14 cellular contexts compared by ENCODE assay signal in the genomic region with DNA sequence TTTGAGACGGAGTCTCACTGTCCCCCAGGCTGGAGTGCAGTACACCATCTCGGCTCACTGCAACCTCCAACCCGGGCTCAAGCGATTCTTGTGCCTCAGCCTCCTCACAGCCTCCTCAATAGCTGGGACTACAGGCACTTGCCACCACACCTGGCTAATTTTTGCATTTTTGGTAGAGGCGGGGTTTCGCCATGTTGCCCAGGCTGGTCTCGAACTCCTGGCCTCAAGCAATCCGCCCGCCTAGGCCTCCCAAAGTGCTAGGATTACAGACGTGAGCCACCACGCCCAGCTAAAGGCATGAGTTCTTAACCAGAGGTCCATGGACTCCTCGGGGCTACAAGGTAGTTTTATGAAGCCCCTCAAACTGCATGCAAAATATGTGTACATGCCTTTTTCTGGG. TPM values are rescaled to one million over a fixed set of nuclear protein-coding genes. Genes with fewer than 3 reads are reported as not detected.
DNase-seq lines count a peak whose midpoint lies in the region; ATAC-seq and TF ChIP-seq lines count a peak whose summit lies in the region.
"Had no signal": no experiment of that assay in that cellular context is flagged by ENCODE, and none has a peak within 500 bp of the region (broad histone marks: within the 10 kb centered on the region; RNA-seq: fewer than 3 reads in every experiment).

No MANE protein-coding gene starts in this region.

- intact Hi-C loops in HCT116 (cut with micrococcal nuclease) (no loop called here), lower lobe of right lung (cut with DNase I) (no loop called here)

- ATAC-seq in HCT116 (no peak), lower lobe of right lung (no peak), GM18502 (IDR thresholded peaks at IDR 0.05; ENCODE audit: poor library complexity, unreplicated experiment) (no peak), GM21528 (IDR thresholded peaks at IDR 0.05; ENCODE audit: low FRiP score, unreplicated experiment) (no peak), GM18909 (IDR thresholded peaks at IDR 0.05; ENCODE audit: poor library complexity, unreplicated experiment) (no peak)
- ATAC-seq: activated CD8-positive, alpha-beta T cell treated with anti-CD3 and anti-CD28 coated beads for 36 hours had no signal

- DNase-seq in HCT116 (ENCODE audit: low read depth, low spot score) (no peak), adipocyte (ENCODE audit: low read depth) (no peak), lower lobe of right lung (no peak), erythroblast (lab: John Stamatoyannopoulos, UW) (no peak)
- DNase-seq: activated CD8-positive, alpha-beta T cell treated with anti-CD3 and anti-CD28 coated beads for 36 hours; NCI-H2029; NK-92 treated with Interleukin-12 subunit alpha and Interleukin-12 subunit beta, amount 100 ng/mL, for 24 hours; stimulated activated CD4-positive, alpha-beta T cell treated with anti-CD3 and anti-CD28 coated beads, Interleukin-4, amount 100 ng/mL, for 24 hours had no signal

- H3K27ac ChIP-seq in ACC112 (ENCODE audit: low read depth, low read length) = no peak overlapping the region
- H3K27ac ChIP-seq in HCT116 (ENCODE audit: low read depth, low read length) = no peak overlapping the region
- H3K27ac ChIP-seq in lower lobe of right lung = no peak overlapping the region
- H3K27ac ChIP-seq: parathyroid adenoma had no signal

- no peak for TF ChIP-seq CTCF in HCT116 (IDR thresholded peaks at IDR 0.05 in 2 of 3, conservative IDR thresholded peaks at IDR 0.05 in 1 of 3; ENCODE audit: borderline replicate concordance in 1 of 3, insufficient read depth in 1 of 3, low read depth in 2 of 3, low read length in 2 of 3)
- no peak for TF ChIP-seq CTCF in lower lobe of right lung (IDR thresholded peaks at IDR 0.05)

- POLR2A ChIA-PET in HCT116 (lab: Charles Lee) = no interaction called here

- H3K9me3 ChIP-seq in HCT116 (ENCODE audit: control insufficient read depth in 1 of 2, insufficient read depth in 1 of 2, low read depth in 1 of 2, low read length in 2 of 2) (no peaks in the 10 kb centered on the region), adipocyte (ENCODE audit: control insufficient read depth, low read length) (no peaks in the 10 kb centered on the region), lower lobe of right lung (no peaks in the 10 kb centered on the region)

- CTCF ChIA-PET in HCT116 (lab: Charles Lee) = no interaction called here

- peak overlapping the region; percentile 82 for H3K4me2 ChIP-seq in HCT116 (ENCODE audit: low read length)

- H3K4me1 ChIP-seq in ACC112 (ENCODE audit: control insufficient read depth, insufficient read depth, low read length, unreplicated experiment) (peaks cover 31% of the 10 kb centered on the region), HCT116 (ENCODE audit: control insufficient read depth in 1 of 2, insufficient read depth in 2 of 2, low read length in 2 of 2) (peaks cover 14 to 21% of the 10 kb centered on the region in 2 experiments), adipocyte (ENCODE audit: control insufficient read depth, insufficient read depth, low read length) (peaks cover 35% of the 10 kb centered on the region), lower lobe of right lung (peaks cover 64% of the 10 kb centered on the region)

- H3K27me3 ChIP-seq in ACC112 (ENCODE audit: insufficient read depth, low read length) (no peaks in the 10 kb centered on the region), HCT116 (ENCODE audit: insufficient read depth, low read length) (no peaks in the 10 kb centered on the region), adipocyte (replicated peaks; ENCODE audit: control insufficient read depth, insufficient read depth, low read length) (no peaks in the 10 kb centered on the region), lower lobe of right lung (ENCODE audit: low read depth) (no peaks in the 10 kb centered on the region)

- no peaks in the 10 kb centered on the region for H3K9me2 ChIP-seq in HCT116 (ENCODE audit: insufficient read depth)

- no TSS peak for BruUV-seq in HCT116 (replicated peaks; lab: Mats Ljungman, UMichigan)

- no peak for TF ChIP-seq RAD21 in HCT116 (IDR thresholded peaks at IDR 0.05; ENCODE audit: low read depth)

- H3K36me3 ChIP-seq in ACC112 (ENCODE audit: insufficient read depth, low read length) (peaks cover 14% of the 10 kb centered on the region), HCT116 (ENCODE audit: control insufficient read depth in 1 of 2, insufficient read depth in 2 of 2, low read length in 2 of 2) (peaks cover 7 to 22% of the 10 kb centered on the region in 2 experiments; a peak in 2 of 4 replicates), adipocyte (ENCODE audit: control insufficient read depth, insufficient read depth, low read length, severe bottlenecking) (peaks cover 19% of the 10 kb centered on the region), lower lobe of right lung (peaks cover 44% of the 10 kb centered on the region)

- no peak for TF ChIP-seq POLR2A in HCT116 (IDR thresholded peaks at IDR 0.05; ENCODE audit: borderline replicate concordance, extremely low read depth, insufficient read depth, insufficient read length)
- no peak for TF ChIP-seq POLR2A in erythroblast (IDR thresholded peaks at IDR 0.05; ENCODE audit: low read length)

- H2AFZ ChIP-seq in ACC112 (ENCODE audit: low read length, unreplicated experiment) (no peak overlapping the region), HCT116 (ENCODE audit: low read depth, low read length, poor library complexity, severe bottlenecking) (no peak overlapping the region)
- H2AFZ ChIP-seq: parathyroid adenoma had no signal

- RAD21 ChIA-PET in HCT116 (lab: Charles Lee; ENCODE audit: low non-redundant PET in 1 of 2, low total read pairs in 2 of 2, uncharacterized antibody in 2 of 2, unreplicated experiment in 2 of 2) = no interaction called here

- peaks cover 4% of the 10 kb centered on the region; the same call in 1 of the 2 replicates for H4K20me1 ChIP-seq in HCT116 (ENCODE audit: insufficient read depth)

- H3K79me2 ChIP-seq in ACC112 (ENCODE audit: control insufficient read depth, insufficient read depth, low read length, unreplicated experiment) = peaks cover 87% of the 10 kb centered on the region
- peaks cover 88% of the 10 kb centered on the region for H3K79me2 ChIP-seq in HCT116 (ENCODE audit: insufficient read depth, low read length)

- H3K4me3 ChIP-seq in ACC112 (ENCODE audit: low read depth, low read length) = peak overlapping the region; percentile 91
- H3K4me3 ChIP-seq in HCT116 (replicated peaks in 1 of 2; ENCODE audit: low read depth in 1 of 2, low read length in 2 of 2) = no peak overlapping the region
- peak overlapping the region; percentile 97 for H3K4me3 ChIP-seq in adipocyte (ENCODE audit: low read length)
- peak overlapping the region; percentile 94 for H3K4me3 ChIP-seq in lower lobe of right lung

- no peak overlapping the region for H3K9ac ChIP-seq in HCT116 (ENCODE audit: low read length)
- H3K9ac ChIP-seq in adipocyte (ENCODE audit: low read length) = peak overlapping the region; percentile 95
- H3K9ac ChIP-seq: parathyroid adenoma had no signal

TF ChIP-seq in HCT116, 20 proteins besides CTCF, POLR2A, EP300 and RAD21:
- TF ChIP-seq POLR2AphosphoS5 (IDR thresholded peaks at IDR 0.05; ENCODE audit: low read depth, low read length) = no peak
- TF ChIP-seq, protein P1, sequence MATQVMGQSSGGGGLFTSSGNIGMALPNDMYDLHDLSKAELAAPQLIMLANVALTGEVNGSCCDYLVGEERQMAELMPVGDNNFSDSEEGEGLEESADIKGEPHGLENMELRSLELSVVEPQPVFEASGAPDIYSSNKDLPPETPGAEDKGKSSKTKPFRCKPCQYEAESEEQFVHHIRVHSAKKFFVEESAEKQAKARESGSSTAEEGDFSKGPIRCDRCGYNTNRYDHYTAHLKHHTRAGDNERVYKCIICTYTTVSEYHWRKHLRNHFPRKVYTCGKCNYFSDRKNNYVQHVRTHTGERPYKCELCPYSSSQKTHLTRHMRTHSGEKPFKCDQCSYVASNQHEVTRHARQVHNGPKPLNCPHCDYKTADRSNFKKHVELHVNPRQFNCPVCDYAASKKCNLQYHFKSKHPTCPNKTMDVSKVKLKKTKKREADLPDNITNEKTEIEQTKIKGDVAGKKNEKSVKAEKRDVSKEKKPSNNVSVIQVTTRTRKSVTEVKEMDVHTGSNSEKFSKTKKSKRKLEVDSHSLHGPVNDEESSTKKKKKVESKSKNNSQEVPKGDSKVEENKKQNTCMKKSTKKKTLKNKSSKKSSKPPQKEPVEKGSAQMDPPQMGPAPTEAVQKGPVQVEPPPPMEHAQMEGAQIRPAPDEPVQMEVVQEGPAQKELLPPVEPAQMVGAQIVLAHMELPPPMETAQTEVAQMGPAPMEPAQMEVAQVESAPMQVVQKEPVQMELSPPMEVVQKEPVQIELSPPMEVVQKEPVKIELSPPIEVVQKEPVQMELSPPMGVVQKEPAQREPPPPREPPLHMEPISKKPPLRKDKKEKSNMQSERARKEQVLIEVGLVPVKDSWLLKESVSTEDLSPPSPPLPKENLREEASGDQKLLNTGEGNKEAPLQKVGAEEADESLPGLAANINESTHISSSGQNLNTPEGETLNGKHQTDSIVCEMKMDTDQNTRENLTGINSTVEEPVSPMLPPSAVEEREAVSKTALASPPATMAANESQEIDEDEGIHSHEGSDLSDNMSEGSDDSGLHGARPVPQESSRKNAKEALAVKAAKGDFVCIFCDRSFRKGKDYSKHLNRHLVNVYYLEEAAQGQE (IDR thresholded peaks at IDR 0.05; ENCODE audit: low read depth) = no peak
- no peak for TF ChIP-seq SRF (IDR thresholded peaks at IDR 0.05; ENCODE audit: low read depth)
- no peak for TF ChIP-seq EZH2 (IDR thresholded peaks at IDR 0.05)

RNA-seq across cellular contexts. Expression of a gene that starts 2.1 kb away (rescaled TPM):
- 82.4 TPM for total RNA-seq in HCT116 (2021; ENCODE audit: unreplicated experiment)
- 60.2 and 74.9 TPM in 2 replicates for polyA plus RNA-seq in HCT116 (2012)
- total RNA-seq in lower lobe of right lung = 40.1 TPM

RNA-seq across cellular contexts. Expression of a gene that starts 2.4 kb away (rescaled TPM):
- total RNA-seq in HCT116 (2021; ENCODE audit: unreplicated experiment) = 25.5 TPM
- polyA plus RNA-seq in HCT116 (2012) = 44.2 and 45.3 TPM in 2 replicates
- 49.6 TPM for total RNA-seq in lower lobe of right lung

RNA-seq across cellular contexts. Expression of a gene that starts 13.9 kb away (rescaled TPM):
- 39.2 TPM for total RNA-seq in HCT116 (2021; ENCODE audit: unreplicated experiment)
- 24.2 and 26.9 TPM in 2 replicates for polyA plus RNA-seq in HCT116 (2012)
- total RNA-seq in lower lobe of right lung = 35.7 TPM

RNA-seq across cellular contexts. Expression of a gene that starts 27.3 kb away (rescaled TPM):
- total RNA-seq in HCT116 (2021; ENCODE audit: unreplicated experiment) (2.3 TPM), lower lobe of right lung (35.2 TPM)
- 0.59 and 0.77 TPM in 2 replicates for polyA plus RNA-seq in HCT116 (2012)
- total RNA-seq: activated CD8-positive, alpha-beta T cell treated with anti-CD3 and anti-CD28 coated beads for 36 hours had no signal
- polyA plus RNA-seq: IgD-negative memory B cell had no signal

Comparison
In these comparisons a context has a peak if more than half of its experiments do, and no peak if none do; other contexts are left out.
1. H3K4me3 ChIP-seq: peak in ACC112 (single experiment), adipocyte (single experiment) and lower lobe of right lung (single experiment); none in HCT116 (0 of 2).